Comparison of ENCODE assay signal across 16 cellular contexts in the genomic region with DNA sequence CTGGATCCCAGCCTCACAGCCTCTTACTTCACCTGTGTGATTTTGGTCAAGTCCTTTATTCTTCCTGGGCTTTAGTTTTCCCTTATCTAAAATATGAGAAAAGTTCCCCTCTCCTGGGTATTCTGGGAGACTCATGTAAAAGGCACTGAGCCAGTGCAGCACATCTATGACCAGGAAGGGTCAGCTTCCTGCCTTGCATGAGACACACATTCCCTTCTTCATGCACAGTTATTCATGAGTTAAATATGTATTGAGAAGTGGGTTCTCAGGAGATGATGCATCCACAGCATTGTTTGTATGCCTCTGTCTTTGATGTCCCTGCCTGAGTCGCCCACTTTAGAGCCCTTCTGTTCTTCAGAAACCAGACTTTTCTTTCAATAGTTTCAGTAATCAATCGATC. TPM values are rescaled to one million over a fixed set of nuclear protein-coding genes. Genes with fewer than 3 reads are reported as not detected.
DNase-seq lines count a peak whose midpoint lies in the region; ATAC-seq and TF ChIP-seq lines count a peak whose summit lies in the region.
"Had no signal": no experiment of that assay in that cellular context is flagged by ENCODE, and none has a peak within 500 bp of the region (broad histone marks: within the 10 kb centered on the region; RNA-seq: fewer than 3 reads in every experiment).

No MANE protein-coding gene starts in this region.

- H3K9me3 ChIP-seq in GM23248 (ENCODE audit: low read depth), result no peaks in the 10 kb centered on the region
- H3K9me3 ChIP-seq: left lung had no signal

- H3K9ac ChIP-seq in GM23248, result peak overlapping the region; percentile 77

- H3K27me3 ChIP-seq in GM23248 (replicated peaks; ENCODE audit: insufficient read depth), result no peaks in the 10 kb centered on the region
- H3K27me3 ChIP-seq: left lung had no signal

- peak; percentile 92 for DNase-seq in GM23248
- DNase-seq in RWPE1 (ENCODE audit: low spot score), result peak; percentile 60
- peak; percentile 40 for DNase-seq in epithelial cell of prostate (ENCODE audit: low read depth, low spot score)
- no peak for DNase-seq in NCI-H69 (lab: John Stamatoyannopoulos, UW)
- no peak for DNase-seq in stimulated activated naive CD8-positive, alpha-beta T cell treated with anti-CD3 and anti-CD28 coated beads, Interleukin-15, Interleukin-2, amounts not matched to agents 100 U/mL and 50 U/mL, for 24 hours
- no peak for DNase-seq in activated T-cell treated with anti-CD3 and anti-CD28 coated beads, Interleukin-2, amount 50 U/mL, for 48 hours
- DNase-seq: activated CD8-positive, alpha-beta memory T cell treated with anti-CD3 and anti-CD28 coated beads for 24 hours; activated naive CD4-positive, alpha-beta T cell treated with anti-CD3 and anti-CD28 coated beads for 36 hours; endodermal cell; left lung; NCI-H1694 treated with DMSO at 0.1 percent for 48 hours; NCI-H526; SIG-M5 had no signal

- H3K4me3 ChIP-seq in GM23248, result no peak overlapping the region; the same call in 1 of the 2 replicates
- no peak overlapping the region for H3K4me3 ChIP-seq in skin epidermis
- H3K4me3 ChIP-seq: left lung had no signal

- H4K20me1 ChIP-seq in GM23248 (ENCODE audit: insufficient read depth), result no peaks in the 10 kb centered on the region

- H3K36me3 ChIP-seq in GM23248 (ENCODE audit: low read depth), result no peaks in the 10 kb centered on the region
- H3K36me3 ChIP-seq: left lung had no signal

- CTCF ChIA-PET in RWPE1 (lab: Yijun Ruan, JAX), result interaction anchor here (0.5 to 2.0 kb wide), 3 partner anchors 10 to 203 kb away, joined by 3 to 6 read pairs (median 3); no protein-coding TSS in a partner anchor

- peak overlapping the region; percentile 49 for H3K4me2 ChIP-seq in GM23248 (ENCODE audit: unreplicated experiment)

- H3K79me2 ChIP-seq in GM23248 (ENCODE audit: insufficient read depth), result peaks cover 86% of the 10 kb centered on the region

- H3K4me1 ChIP-seq in GM23248 (ENCODE audit: insufficient read depth), result peaks cover 57% of the 10 kb centered on the region

- H2AFZ ChIP-seq in GM23248, result no peak overlapping the region

- H3F3A ChIP-seq in GM23248 (ENCODE audit: insufficient read depth), result peaks cover 47% of the 10 kb centered on the region

- H3K27ac ChIP-seq in GM23248 (peak overlapping the region; percentile 99), RWPE1 (peak overlapping the region; percentile 95), epithelial cell of prostate (peak overlapping the region; percentile 94), skin epidermis (peak overlapping the region in 12 of 21 experiments; percentile 60 to 89 (median 84))
- H3K27ac ChIP-seq: left lung had no signal

- in situ Hi-C loops in GM23248 (cut with MboI), result no loop called here

- no peaks in the 10 kb centered on the region for H3K9me2 ChIP-seq in GM23248 (ENCODE audit: insufficient read depth)

- 2 to 5% methylated on average over 2 of the region's 2 CpGs for WGBS in GM23248 (ENCODE audit: low coverage in 1 of 2, low lambda C conversion rate in 2 of 2, missing lambda C conversion rate in 2 of 2), 2 experiments

- POLR2A ChIA-PET in RWPE1 (lab: Yijun Ruan, JAX; ENCODE audit: low non-redundant PET), result interaction anchor here (0.6 kb wide), 1 partner anchor 135 kb away, joined by 3 read pairs; no protein-coding TSS in a partner anchor

- ATAC-seq in HG02885 (IDR thresholded peaks at IDR 0.05; ENCODE audit: poor library complexity, unreplicated experiment), result no peak
- no peak for ATAC-seq in stimulated activated naive CD8-positive, alpha-beta T cell treated with anti-CD3 and anti-CD28 coated beads, Interleukin-15, Interleukin-2, amounts not matched to agents 100 U/mL and 50 U/mL, for 24 hours
- ATAC-seq: left lung had no signal

- no peak for TF ChIP-seq CTCF in RWPE1 (conservative IDR thresholded peaks at IDR 0.05; ENCODE audit: low read depth)

RNA-seq across cellular contexts. Expression of a gene that starts 33.3 kb away (rescaled TPM):
- 53.5 and 55.0 TPM in 2 replicates for total RNA-seq in GM23248 (2014; rRNA removed; shearing (Covaris generic))
- polyA plus RNA-seq in GM23248 (2016; fragmentation: Nextera tagmentation; extraction: Ambion mirVana), result 48.7 and 50.9 TPM in 2 replicates
- total RNA-seq: activated naive CD4-positive, alpha-beta T cell treated with anti-CD3 and anti-CD28 coated beads for 36 hours had no signal
- polyA plus RNA-seq: CD14-positive monocyte had no signal

Comparison
In these comparisons a context has a peak if more than half of its experiments do, and no peak if none do; other contexts are left out.
1. DNase-seq: peak in GM23248 (single experiment), RWPE1 (single experiment) and epithelial cell of prostate (single experiment); none in NCI-H69 (single experiment), stimulated activated naive CD8-positive, alpha-beta T cell treated with anti-CD3 and anti-CD28 coated beads, Interleukin-15, Interleukin-2, amounts not matched to agents 100 U/mL and 50 U/mL, for 24 hours (single experiment) and activated T-cell treated with anti-CD3 and anti-CD28 coated beads, Interleukin-2, amount 50 U/mL, for 48 hours (0 of 2).
2. Peak in every context shown above with its lines, with median percentiles within 50 percentile points of each other: H3K27ac ChIP-seq.